23 cellular contexts compared by ENCODE assay signal in genomic region chr10:114709966-114710365, GRCh38. TPM values are rescaled to one million over a fixed set of nuclear protein-coding genes. Genes with fewer than 3 reads are reported as not detected.
DNase-seq lines count a peak whose midpoint lies in the region; FAIRE-seq and TF ChIP-seq lines count a peak whose summit lies in the region.
"Had no signal": no experiment of that assay in that cellular context is flagged by ENCODE, and none has a peak within 500 bp of the region (broad histone marks: within the 10 kb centered on the region; RNA-seq: fewer than 3 reads in every experiment).

No MANE protein-coding gene starts in this region.

- H3K9me3 ChIP-seq in left ventricle myocardium inferior (replicated peaks) (no peaks in the 10 kb centered on the region), sigmoid colon (no peaks in the 10 kb centered on the region), testis (no peaks in the 10 kb centered on the region)
- H3K9me3 ChIP-seq: stomach had no signal

- no peak for TF ChIP-seq CTCF in left ventricle myocardium inferior (IDR thresholded peaks at IDR 0.05; ENCODE audit: borderline replicate concordance)
- TF ChIP-seq CTCF in sigmoid colon (IDR thresholded peaks at IDR 0.05), result no peak
- no peak for TF ChIP-seq CTCF in testis (IDR thresholded peaks at IDR 0.05)

- FAIRE-seq in H54 (lab: Jason Lieb, UNC), result no peak
- FAIRE-seq: GM18507, H1 had no signal

- 93 to 95% methylated on average over 2 of the region's 2 CpGs for WGBS in sigmoid colon, 2 donors
- WGBS in testis, 2 donors, result 94 to 100% methylated on average over 2 of the region's 2 CpGs

- H3K4me3 ChIP-seq in left ventricle myocardium inferior, result no peak overlapping the region
- H3K4me3 ChIP-seq in sigmoid colon, result no peak overlapping the region
- H3K4me3 ChIP-seq in testis, result no peak overlapping the region
- H3K4me3 ChIP-seq: SK-N-MC, stomach had no signal

- no peaks in the 10 kb centered on the region for H3K27me3 ChIP-seq in left ventricle myocardium inferior (ENCODE audit: low read depth)
- no peaks in the 10 kb centered on the region for H3K27me3 ChIP-seq in sigmoid colon
- H3K27me3 ChIP-seq in testis, result no peaks in the 10 kb centered on the region
- H3K27me3 ChIP-seq: brain microvascular endothelial cell, stomach had no signal

- TF ChIP-seq POLR2A in sigmoid colon (IDR thresholded peaks at IDR 0.05) (no peak), testis (IDR thresholded peaks at IDR 0.05) (no peak), H54 (IDR thresholded peaks at IDR 0.05; ENCODE audit: low read depth, low read length) (no peak)

- H3K4me1 ChIP-seq in left ventricle myocardium inferior (peaks cover 98% of the 10 kb centered on the region), sigmoid colon (peaks cover 0 to 21% (median 15%) of the 10 kb centered on the region in 4 donors), testis (peaks cover 6% of the 10 kb centered on the region)

- intact Hi-C loops in left ventricle myocardium inferior (cut with micrococcal nuclease), result loop anchor here (10.0 kb wide), 2 partner anchors 55 to 235 kb away; no protein-coding TSS in a partner anchor
- intact Hi-C loops in cardiac septum (cut with DNase I), result loop anchor here (5.0 to 10.0 kb wide), 2 partner anchors 238 to 405 kb away; no protein-coding TSS in a partner anchor
- intact Hi-C loops in sigmoid colon (cut with DNase I), result loop anchor here (10.0 kb wide), 1 partner anchor 75 kb away; no protein-coding TSS in a partner anchor
- intact Hi-C loops in testis (cut with DNase I; ENCODE audit: low total_unique reads), result loop anchor here (10.0 kb wide), 1 partner anchor 155 kb away; no protein-coding TSS in a partner anchor

- H3K36me3 ChIP-seq in left ventricle myocardium inferior (no peaks in the 10 kb centered on the region), sigmoid colon (no peaks in the 10 kb centered on the region), testis (ENCODE audit: low read depth, missing control alignments) (no peaks in the 10 kb centered on the region)
- H3K36me3 ChIP-seq: brain microvascular endothelial cell, stomach had no signal

- DNase-seq in left ventricle myocardium inferior (no peak), cardiac septum (ENCODE audit: low spot score) (no peak), amniotic epithelial cell (ENCODE audit: low read depth) (peak; percentile 12), fibroblast of peridontal ligament (ENCODE audit: extremely low read depth) (peak; percentile 29), sigmoid colon (no peak), testis (no peak), H54 (ENCODE audit: insufficient read length, low spot score) (no peak), GOT3 (lab: John Stamatoyannopoulos, UW) (no peak)
- DNase-seq: activated CD4-positive, alpha-beta T cell treated with anti-CD3 and anti-CD28 coated beads, Interleukin-2, amount 50 U/mL, for 1 hour; brain microvascular endothelial cell; mesendoderm; naive thymus-derived CD8-positive, alpha-beta T cell; NCI-H1436; NCI-H510A; NK-92 treated with Interleukin-12 subunit alpha and Interleukin-12 subunit beta, amount 100 ng/mL, for 24 hours; stimulated activated CD4-positive, alpha-beta T cell treated with anti-CD3 and anti-CD28 coated beads, Interleukin-12 subunit alpha, Interleukin-12 subunit beta, amount 100 ng/mL, for 4 hours; stomach had no signal

- H3K27ac ChIP-seq in left ventricle myocardium inferior (replicated peaks), result peak overlapping the region; percentile 91
- no peak overlapping the region for H3K27ac ChIP-seq in sigmoid colon
- no peak overlapping the region for H3K27ac ChIP-seq in testis
- H3K27ac ChIP-seq: C4-2B, HL-60, SK-N-MC, stomach, VCaP had no signal

- no peak for TF ChIP-seq EP300 in sigmoid colon (IDR thresholded peaks at IDR 0.05)

RNA-seq across cellular contexts. Expression of gene ABLIM1, which starts 51.9 kb away (rescaled TPM):
- total RNA-seq in left ventricle myocardium inferior (674 TPM), cardiac septum (473 TPM), sigmoid colon (100 to 1,000 TPM in 1 of 4 donors, 10 to 100 TPM in 3; 41.9 to 127 (median 73.9) TPM), testis (100 to 1,000 TPM; 128 to 137 TPM)
- polyA plus RNA-seq in sigmoid colon (10 to 100 TPM; 46.8 to 49.5 (median 47.9) TPM), testis (ENCODE audit: insufficient read depth, low read depth, low replicate concordance) (90.0 TPM)

Comparison
In these comparisons a context has a peak if more than half of its experiments do, and no peak if none do; other contexts are left out.
1. DNase-seq: peak in amniotic epithelial cell (single experiment) and fibroblast of peridontal ligament (single experiment); none in left ventricle myocardium inferior (single experiment), cardiac septum (single experiment), sigmoid colon (single experiment), testis (single experiment), H54 (single experiment) and GOT3 (single experiment).